24 cellular contexts compared by ENCODE assay signal in the genomic region with DNA sequence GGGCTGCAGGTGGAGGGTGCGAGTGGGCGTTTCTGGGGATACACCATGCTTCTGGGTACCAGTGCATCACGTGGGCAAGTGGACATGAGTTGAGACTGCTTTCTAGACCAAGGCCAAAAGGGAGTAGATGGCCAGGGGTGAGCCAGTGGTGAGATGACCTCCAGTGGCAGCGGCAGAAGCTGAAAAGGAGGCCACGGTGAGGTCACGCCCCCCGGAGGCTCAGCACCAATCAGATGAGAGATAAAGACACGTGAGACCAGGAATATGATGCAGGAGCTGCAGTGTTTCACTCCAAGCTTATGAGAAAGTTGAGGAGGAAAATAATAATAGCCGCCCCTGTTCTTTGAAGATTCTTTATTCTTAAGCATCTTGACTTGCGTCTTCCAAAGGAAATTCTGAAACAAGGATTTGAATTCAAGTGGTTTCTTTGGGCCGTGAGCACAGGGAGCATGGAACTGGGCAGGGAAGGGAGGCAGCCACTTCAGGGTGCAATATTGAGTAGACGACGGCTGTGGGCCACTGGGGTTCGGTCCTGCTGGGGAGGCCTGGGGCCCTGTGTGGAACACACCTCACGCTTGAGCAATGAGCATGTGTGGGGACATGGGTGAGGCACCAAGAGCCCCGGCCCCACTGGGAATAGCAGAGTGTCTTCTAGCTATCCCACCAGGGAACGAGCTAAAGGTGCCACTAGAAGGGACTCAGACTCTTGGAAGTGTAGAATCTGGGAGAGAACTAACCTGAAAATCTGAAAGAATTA.
"Had no signal": no experiment of that assay in that cellular context is flagged by ENCODE, and none has a peak within 500 bp of the region (broad histone marks: within the 10 kb centered on the region; RNA-seq: fewer than 3 reads in every experiment).

No MANE protein-coding gene starts in this region.

- H3K27ac ChIP-seq: body of pancreas, cardiac muscle cell, heart right ventricle, left lung, pancreas, right lobe of liver, skin epidermis, suprapubic skin, vagina had no signal

- H3K4me1 ChIP-seq: heart right ventricle, left lung, pancreas, right lobe of liver, suprapubic skin, vagina had no signal

- H3K27me3 ChIP-seq: body of pancreas, cardiac muscle cell, pancreas, right lobe of liver, stomach, vagina had no signal

- H3K36me3 ChIP-seq: cardiac muscle cell, heart right ventricle, left lung, pancreas, right lobe of liver, stomach, suprapubic skin, vagina had no signal

- ATAC-seq: activated CD8-positive, alpha-beta memory T cell treated with anti-CD3 and anti-CD28 coated beads, Interleukin-2, amount 10 ng/mL, durations not matched to agents 7 days and 5 days; activated CD8-positive, alpha-beta T cell treated with anti-CD3 and anti-CD28 coated beads for 36 hours; body of pancreas; heart right ventricle; naive thymus-derived CD4-positive, alpha-beta T cell; pancreas; right lobe of liver; stimulated activated effector memory CD8-positive, alpha-beta T cell treated with anti-CD3 and anti-CD28 coated beads, Interleukin-12 subunit alpha, Interleukin-12 subunit beta, amount 100 ng/mL, for 72 hours had no signal

- H3K9me3 ChIP-seq: body of pancreas, heart right ventricle, left lung, pancreas, right lobe of liver, stomach, suprapubic skin, vagina had no signal

- H3K4me3 ChIP-seq: body of pancreas, cardiac muscle cell, heart right ventricle, left lung, lung, pancreas, right lobe of liver, skin epidermis, stomach, suprapubic skin, vagina had no signal

- DNase-seq: activated CD4-positive, alpha-beta T cell treated with anti-CD3 and anti-CD28 coated beads, Interleukin-2, amount 10 ng/mL, durations not matched to agents 7 days and 5 days; activated CD4-positive, CD25-positive, alpha-beta regulatory T cell treated with anti-CD3 and anti-CD28 coated beads, Interleukin-2, amount 50 U/mL, for 72 hours; activated CD8-positive, alpha-beta memory T cell treated with anti-CD3 and anti-CD28 coated beads, Interleukin-2, amount 10 ng/mL, durations not matched to agents 7 days and 5 days; activated gamma-delta T cell treated with Interleukin-2 at 50 U/mL for 16 hours; activated T-cell treated with anti-CD3 and anti-CD28 coated beads for 4 hours; anterior cingulate cortex; body of pancreas; foreskin fibroblast; heart right ventricle; kidney glomerular epithelial cell; naive thymus-derived CD4-positive, alpha-beta T cell; pancreas; right lobe of liver; stimulated activated CD4-positive, alpha-beta T cell treated with anti-CD3 and anti-CD28 coated beads, Interleukin-2, amount 100 ng/mL, for 24 hours had no signal

- FAIRE-seq: endometrium, pancreas had no signal
